34 cellular contexts compared by ENCODE assay signal in the genomic region with DNA sequence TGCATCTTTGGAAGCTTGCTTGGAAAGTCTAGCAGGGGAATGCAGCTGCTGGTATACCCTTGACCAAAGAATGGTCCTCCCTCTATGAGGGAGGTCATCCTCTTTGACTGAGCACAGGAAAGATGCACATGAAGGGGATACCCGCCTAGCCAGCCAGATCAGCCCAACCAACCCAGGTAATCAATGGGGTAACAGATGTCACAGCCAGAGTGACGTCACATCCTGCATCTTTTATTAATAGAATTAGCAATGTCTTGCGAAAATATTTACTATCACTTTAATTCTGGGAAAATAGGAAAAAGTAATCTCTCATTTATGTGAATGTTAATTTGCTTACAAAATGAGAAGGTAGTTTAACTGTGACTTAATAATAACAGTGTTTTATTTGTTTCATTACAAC.
"Had no signal": no experiment of that assay in that cellular context is flagged by ENCODE, and none has a peak within 500 bp of the region (broad histone marks: within the 10 kb centered on the region; RNA-seq: fewer than 3 reads in every experiment).

No MANE protein-coding gene starts in this region.

- H3K4me3 ChIP-seq: MG63 had no signal

- H3K27me3 ChIP-seq: MG63 had no signal

- H3K36me3 ChIP-seq: MG63 had no signal

- DNase-seq: Karpas-422, Kasumi-1, MG63, MM.1S, MV-4-11, NCI-H1048, NCI-H1092, NCI-H1092 treated with DMSO at 0.1 percent for 48 hours, NCI-H1105, NCI-H1105 treated with DMSO at 0.1 percent for 48 hours, NCI-H1417, NCI-H1417 treated with DMSO at 0.1 percent for 48 hours, NCI-H1436, NCI-H1436 treated with DMSO at 0.1 percent for 48 hours, NCI-H146, NCI-H1694, NCI-H1694 treated with DMSO at 0.1 percent for 48 hours, NCI-H187, NCI-H187 treated with DMSO at 0.1 percent for 48 hours, NCI-H1930, NCI-H2029, NCI-H2029 treated with DMSO at 0.1 percent for 48 hours, NCI-H2081, NCI-H2081 treated with DMSO at 0.1 percent for 48 hours, NCI-H2107, NCI-H2171, NCI-H2171 treated with DMSO at 0.1 percent for 48 hours, NCI-H2227 treated with DMSO at 0.1 percent for 48 hours, NCI-H226, NCI-H345, NCI-H446, NCI-H446 treated with DMSO at 0.1 percent for 48 hours, NCI-H510A, NCI-H510A treated with DMSO at 0.1 percent for 48 hours had no signal
